Comparison of ENCODE assay signal across 1 cellular context in genomic region chr3:44511238-44511567, GRCh38.
TF ChIP-seq lines count a peak whose summit lies in the region.

No MANE protein-coding gene starts in this region.

TF ChIP-seq in HepG2, 621 proteins besides CTCF, POLR2A, EP300 and RAD21 (continued from another document and continues in another):
- no peak for TF ChIP-seq KDM2A (CRISPR knock-in tag; IDR thresholded peaks at IDR 0.05; ENCODE audit: borderline replicate concordance, low read depth)
- TF ChIP-seq POLR2AphosphoS2 (IDR thresholded peaks at IDR 0.05; ENCODE audit: low read depth, low read length), result no peak
- TF ChIP-seq ZNF784 (CRISPR knock-in tag; IDR thresholded peaks at IDR 0.05; ENCODE audit: borderline replicate concordance), result no peak
- TF ChIP-seq ATF1 (CRISPR knock-in tag; IDR thresholded peaks at IDR 0.05), result 0 out of 2 replicates have a peak, but pooled peaks have one; percentile 32
- TF ChIP-seq ZNF232 (CRISPR knock-in tag; IDR thresholded peaks at IDR 0.05; ENCODE audit: borderline replicate concordance), result no peak
- TF ChIP-seq ZBED4 (CRISPR knock-in tag; IDR thresholded peaks at IDR 0.05; ENCODE audit: borderline replicate concordance), result 0 out of 2 replicates have a peak, but pooled peaks have one; percentile 14
- TF ChIP-seq EEA1 (CRISPR knock-in tag; IDR thresholded peaks at IDR 0.05; ENCODE audit: borderline replicate concordance), result no peak
- no peak for TF ChIP-seq CENPBD1 (CRISPR knock-in tag; IDR thresholded peaks at IDR 0.05; ENCODE audit: borderline replicate concordance, low read depth)
- TF ChIP-seq ARID5B (CRISPR knock-in tag; IDR thresholded peaks at IDR 0.05), result 0 out of 2 replicates have a peak, but pooled peaks have one; percentile 8
- no peak for TF ChIP-seq ATF2 (CRISPR knock-in tag; IDR thresholded peaks at IDR 0.05)
- 0 out of 2 replicates have a peak, but pooled peaks have one; percentile 12 for TF ChIP-seq TFE3 (CRISPR knock-in tag; IDR thresholded peaks at IDR 0.05)
- TF ChIP-seq RBM22 (optimal IDR thresholded peaks at IDR 0.05; ENCODE audit: low read length), result no peak
- TF ChIP-seq THAP8 (CRISPR knock-in tag; IDR thresholded peaks at IDR 0.05; ENCODE audit: borderline replicate concordance), result no peak
- TF ChIP-seq NR2F2 (IDR thresholded peaks at IDR 0.05; ENCODE audit: borderline replicate concordance, low read depth), result no peak
- TF ChIP-seq CEBPZ (IDR thresholded peaks at IDR 0.05; ENCODE audit: low read length), result no peak
- no peak for TF ChIP-seq ZNF674 (CRISPR knock-in tag; IDR thresholded peaks at IDR 0.05; ENCODE audit: low read depth)
- no peak for TF ChIP-seq ZKSCAN5 (CRISPR knock-in tag; IDR thresholded peaks at IDR 0.05)
- no peak for TF ChIP-seq ZNF317 (CRISPR knock-in tag; IDR thresholded peaks at IDR 0.05)
- no peak; the same call in 1 of the 2 replicates for TF ChIP-seq SAP130 (CRISPR knock-in tag; IDR thresholded peaks at IDR 0.05; ENCODE audit: low read depth)
- no peak for TF ChIP-seq DR1 (CRISPR knock-in tag; IDR thresholded peaks at IDR 0.05)
- TF ChIP-seq ZNF263 (CRISPR knock-in tag; IDR thresholded peaks at IDR 0.05), result no peak
- no peak for TF ChIP-seq U2AF1 (optimal IDR thresholded peaks at IDR 0.05; ENCODE audit: low read depth, low read length)
- no peak for TF ChIP-seq SUZ12 (IDR thresholded peaks at IDR 0.05; ENCODE audit: low read depth, low read length)
- TF ChIP-seq ZNF142 (CRISPR knock-in tag; IDR thresholded peaks at IDR 0.05), result no peak
- TF ChIP-seq MYPOP (CRISPR knock-in tag; IDR thresholded peaks at IDR 0.05), result no peak
- no peak for TF ChIP-seq ZNF451 (CRISPR knock-in tag; IDR thresholded peaks at IDR 0.05)
- TF ChIP-seq SP5 (CRISPR knock-in tag; IDR thresholded peaks at IDR 0.05; ENCODE audit: borderline replicate concordance, low read depth), result 0 out of 2 replicates have a peak, but pooled peaks have one; percentile 7
- TF ChIP-seq ZBTB1 (CRISPR knock-in tag; IDR thresholded peaks at IDR 0.05; ENCODE audit: borderline replicate concordance), result no peak
- TF ChIP-seq NBN (conservative IDR thresholded peaks at IDR 0.05), result no peak
- 0 out of 2 replicates have a peak, but pooled peaks have one; percentile 4 for TF ChIP-seq THAP11 (CRISPR knock-in tag; IDR thresholded peaks at IDR 0.05)
- no peak for TF ChIP-seq ZNF546 (CRISPR knock-in tag; conservative IDR thresholded peaks at IDR 0.05)
- peak; percentile 19; the same call in 1 of the 2 replicates for TF ChIP-seq TBX2 (CRISPR knock-in tag; IDR thresholded peaks at IDR 0.05; ENCODE audit: borderline replicate concordance)
